24 cellular contexts compared by ENCODE assay signal in the genomic region with DNA sequence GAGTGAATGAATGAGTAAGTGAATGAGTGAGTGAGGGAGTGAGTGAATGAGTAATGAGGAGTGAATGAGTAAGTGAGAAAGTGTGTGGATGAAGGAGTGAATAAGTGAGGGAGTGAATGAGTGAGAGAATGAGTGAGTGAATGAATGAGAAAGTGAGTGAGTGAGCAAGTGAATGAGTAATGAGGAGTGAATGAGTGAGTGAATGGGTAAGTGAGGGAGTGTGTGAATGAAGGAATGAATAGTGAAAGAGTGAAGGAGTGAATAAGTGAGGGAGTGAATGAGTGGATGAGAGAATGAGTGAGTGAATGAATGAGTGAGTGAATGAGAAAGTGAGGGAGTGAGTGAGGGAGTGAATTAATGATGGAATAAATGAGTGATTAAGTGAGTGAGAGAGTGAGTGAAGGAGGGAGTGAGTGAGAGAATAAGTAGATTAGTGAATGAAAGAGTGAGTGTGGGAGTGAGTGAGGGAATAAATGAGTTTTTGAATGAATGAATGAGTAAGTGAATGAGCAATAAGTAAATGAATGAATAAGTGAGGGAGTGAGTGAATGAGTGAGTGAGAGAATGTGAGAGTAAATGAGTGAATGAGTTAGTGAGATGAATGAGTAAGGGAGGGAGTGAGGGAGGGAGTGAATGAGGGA.
"Had no signal": no experiment of that assay in that cellular context is flagged by ENCODE, and none has a peak within 500 bp of the region (broad histone marks: within the 10 kb centered on the region; RNA-seq: fewer than 3 reads in every experiment).

No MANE protein-coding gene starts in this region.

- H3K27ac ChIP-seq: HL-60, RWPE1 had no signal

- H3K27me3 ChIP-seq: MG63 had no signal

- FAIRE-seq: HTR-8/SVneo had no signal

- DNase-seq: Karpas-422, KG1, MG63, NCI-H1092, NCI-H1105 treated with DMSO at 0.1 percent for 48 hours, NCI-H1417 treated with DMSO at 0.1 percent for 48 hours, NCI-H146, NCI-H187, NCI-H2029, NCI-H2081 treated with DMSO at 0.1 percent for 48 hours, NCI-H226, NCI-H446, NCI-H510A, NCI-H524 treated with DMSO at 0.1 percent for 48 hours, NCI-H69, NCI-H774, PC-3, SHP77, SK-N-SH, SW 1271 had no signal

- H3K4me3 ChIP-seq: MG63 had no signal

- ATAC-seq: Panc1, PC-3 had no signal

- H3K36me3 ChIP-seq: MG63 had no signal
